8 cellular contexts compared by ENCODE assay signal in the genomic region with DNA sequence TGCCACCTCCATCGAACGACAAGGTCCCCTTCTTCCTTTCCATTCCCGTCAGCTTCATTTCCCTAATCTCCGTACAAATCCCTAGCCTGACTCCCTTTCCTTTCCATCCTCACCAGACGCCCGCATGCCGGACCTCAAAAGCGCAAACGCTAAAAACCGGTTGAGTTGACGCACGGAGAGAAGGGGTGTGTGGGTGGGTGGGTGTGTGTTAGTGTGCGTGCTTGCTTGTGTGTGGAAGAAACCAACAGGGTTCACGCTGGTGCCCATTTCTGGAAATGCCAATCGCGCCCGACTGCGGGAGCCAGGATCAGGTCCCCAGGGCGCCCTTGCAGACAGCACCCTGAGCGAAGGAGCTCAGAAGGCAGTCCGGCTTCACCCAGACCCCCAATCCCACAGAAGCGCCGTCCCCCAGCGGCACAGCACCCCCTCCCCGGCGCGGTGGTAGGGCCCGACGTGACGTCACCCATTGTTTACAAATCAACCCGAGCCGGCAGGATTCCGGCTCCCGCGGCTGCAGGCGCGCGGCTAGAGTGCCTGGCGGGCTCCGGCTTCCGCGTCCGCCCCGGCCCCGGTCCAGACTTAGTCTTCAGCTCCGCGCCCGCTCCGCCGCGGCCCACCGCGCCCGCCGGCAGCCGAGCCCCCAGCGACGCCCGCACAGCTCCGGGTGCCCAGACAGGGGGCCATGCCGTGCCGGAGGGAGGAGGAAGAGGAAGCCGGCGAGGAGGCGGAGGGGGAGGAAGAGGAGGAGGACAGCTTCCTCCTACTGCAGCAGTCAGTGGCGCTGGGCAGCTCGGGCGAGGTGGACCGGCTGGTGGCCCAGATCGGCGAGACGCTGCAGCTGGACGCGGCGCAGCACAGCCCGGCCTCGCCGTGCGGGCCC. TPM values are rescaled to one million over a fixed set of nuclear protein-coding genes. Genes with fewer than 3 reads are reported as not detected.
DNase-seq lines count a peak whose midpoint lies in the region; ATAC-seq, FAIRE-seq and TF ChIP-seq lines count a peak whose summit lies in the region.

TSS of gene FRAT1 (plus strand) at position 500 of the 880 bp plus-strand sequence. CDS start at position 683, 183 bp downstream.

- H3K56ac ChIP-seq in IMR-90 (ENCODE audit: extremely low read depth, insufficient read depth, low read length): peak within 1 kb of the TSS; percentile 93

- no peaks in the 10 kb centered on the region for H3K36me3 ChIP-seq in IMR-90 (ENCODE audit: control insufficient read depth, insufficient read depth, low read length)
- H3K36me3 ChIP-seq in fibroblast of lung (ENCODE audit: control insufficient read depth, insufficient read depth, low read length): no peaks in the 10 kb centered on the region

- peaks cover 24% of the 10 kb centered on the region for H3K27me3 Mint-ChIP-seq in activated T-helper 1 cell treated with anti-CD3 and anti-CD28 coated beads, Interleukin-12 subunit alpha, Interleukin-12 subunit beta, Interleukin-2, Interleukin-4 antibody, amounts not matched to agents 30 ng/mL and 10 ng/mL and 1 ng/mL, durations not matched to agents 14 hours and 24 hours and 36 hours (ENCODE audit: insufficient read depth)
- no peaks in the 10 kb centered on the region for H3K27me3 Mint-ChIP-seq in natural killer cell (ENCODE audit: low read depth in 2 of 2)
- H3K27me3 Mint-ChIP-seq in stimulated activated naive B cell treated with anti-CD40 and anti-IgM and Interleukin-4, amounts not matched to agents 10 μg/mL and 1 μg/mL and 100 μg/mL, for 72 hours: no peaks in the 10 kb centered on the region

- whole genome bisulfite sequencing in IMR-90 (ENCODE audit: extremely low coverage in 2 of 2, insufficient read length in 1 of 2), 2 experiments: 0% methylated on average over 5 of the region's 79 CpGs; no CpG with 5 or more reads in 1 of the 2 experiments

- peak within 1 kb of the TSS; percentile 98 for H4K5ac ChIP-seq in IMR-90 (ENCODE audit: low read depth, low read length)

- peak within 1 kb of the TSS; percentile 98; the same call in 1 of the 3 replicates for H2BK15ac ChIP-seq in IMR-90 (ENCODE audit: low read depth, low read length)

- H3K27me3 ChIP-seq in IMR-90 (ENCODE audit: control insufficient read depth, insufficient read depth, low read length): no peaks in the 10 kb centered on the region
- H3K27me3 ChIP-seq in fibroblast of lung (ENCODE audit: control insufficient read depth, insufficient read depth, low read length): no peaks in the 10 kb centered on the region

- H3K27ac Mint-ChIP-seq in activated T-helper 1 cell treated with anti-CD3 and anti-CD28 coated beads, Interleukin-12 subunit alpha, Interleukin-12 subunit beta, Interleukin-2, Interleukin-4 antibody, amounts not matched to agents 30 ng/mL and 10 ng/mL and 1 ng/mL, durations not matched to agents 14 hours and 24 hours and 36 hours: peak within 1 kb of the TSS; percentile 97
- peak within 1 kb of the TSS; percentile 92 to 99 for H3K27ac Mint-ChIP-seq in natural killer cell
- H3K27ac Mint-ChIP-seq in stimulated activated naive B cell treated with anti-CD40 and anti-IgM and Interleukin-4, amounts not matched to agents 10 μg/mL and 1 μg/mL and 100 μg/mL, for 72 hours: peak within 1 kb of the TSS; percentile 100

- H2BK5ac ChIP-seq in IMR-90 (ENCODE audit: low read depth, low read length, poor library complexity, severe bottlenecking): peak within 1 kb of the TSS; percentile 99

- no peaks in the 10 kb centered on the region for H3K9me1 ChIP-seq in IMR-90 (ENCODE audit: insufficient read depth, low read length)

- peaks cover 2% of the 10 kb centered on the region for H3K36me3 Mint-ChIP-seq in activated T-helper 1 cell treated with anti-CD3 and anti-CD28 coated beads, Interleukin-12 subunit alpha, Interleukin-12 subunit beta, Interleukin-2, Interleukin-4 antibody, amounts not matched to agents 30 ng/mL and 10 ng/mL and 1 ng/mL, durations not matched to agents 14 hours and 24 hours and 36 hours (ENCODE audit: low read depth)
- no peaks in the 10 kb centered on the region for H3K36me3 Mint-ChIP-seq in natural killer cell
- no peaks in the 10 kb centered on the region for H3K36me3 Mint-ChIP-seq in stimulated activated naive B cell treated with anti-CD40 and anti-IgM and Interleukin-4, amounts not matched to agents 10 μg/mL and 1 μg/mL and 100 μg/mL, for 72 hours

- dilution Hi-C loops in IMR-90 (cut with HindIII; ENCODE audit: low sequenced_read_pairs, unreplicated experiment): no loop called here

- H3K9ac ChIP-seq in IMR-90 (ENCODE audit: low read depth, low read length) (peak within 1 kb of the TSS; percentile 100), fibroblast of lung (ENCODE audit: insufficient read depth, low read length) (peak within 1 kb of the TSS; percentile 100)

- H3K4me2 ChIP-seq in IMR-90 (ENCODE audit: low read depth, low read length) (peak within 1 kb of the TSS; percentile 92), fibroblast of lung (ENCODE audit: extremely low read depth, insufficient read depth, low read length) (peak within 1 kb of the TSS; percentile 97)

- peak; percentile 88 for TF ChIP-seq POLR2A in IMR-90 (IDR thresholded peaks at IDR 0.05; ENCODE audit: low read depth, low read length)

- H3K18ac ChIP-seq in IMR-90 (ENCODE audit: low read depth, low read length): peak within 1 kb of the TSS; percentile 99

- no peak for FAIRE-seq in RCC 7860 (lab: Jason Lieb, UNC)

- peak within 1 kb of the TSS; percentile 87 for H3K4me3 Mint-ChIP-seq in activated T-helper 1 cell treated with anti-CD3 and anti-CD28 coated beads, Interleukin-12 subunit alpha, Interleukin-12 subunit beta, Interleukin-2, Interleukin-4 antibody, amounts not matched to agents 30 ng/mL and 10 ng/mL and 1 ng/mL, durations not matched to agents 14 hours and 24 hours and 36 hours
- peak within 1 kb of the TSS; percentile 98 for H3K4me3 Mint-ChIP-seq in natural killer cell
- H3K4me3 Mint-ChIP-seq in stimulated activated naive B cell treated with anti-CD40 and anti-IgM and Interleukin-4, amounts not matched to agents 10 μg/mL and 1 μg/mL and 100 μg/mL, for 72 hours: peak within 1 kb of the TSS; percentile 88 to 94

- H3K79me1 ChIP-seq in IMR-90 (ENCODE audit: low read depth in 1 of 2, low read length in 2 of 2): peaks cover 7% of the 10 kb centered on the region in 2 experiments; a peak in 2 of 4 replicates

- no peaks in the 10 kb centered on the region for H4K20me1 ChIP-seq in IMR-90 (ENCODE audit: insufficient read depth, low read length)
- H4K20me1 ChIP-seq in fibroblast of lung (ENCODE audit: control insufficient read depth, extremely low read depth, insufficient read depth, low read length): no peaks in the 10 kb centered on the region

- CTCF ChIA-PET in IMR-90 (lab: Yijun Ruan, JAX): interaction anchor here (1.4 to 1.9 kb wide), 2 partner anchors 14 to 40 kb away, joined by 3 to 8 read pairs; no protein-coding TSS in a partner anchor

- H3K27ac ChIP-seq in IMR-90 (ENCODE audit: insufficient read depth, low read length): peak within 1 kb of the TSS; percentile 100
- H3K27ac ChIP-seq in fibroblast of lung (ENCODE audit: insufficient read depth, low read length): peak within 1 kb of the TSS; percentile 100

- peak within 1 kb of the TSS; percentile 98 for H3K4ac ChIP-seq in IMR-90 (ENCODE audit: low read depth, low read length)

- no peaks in the 10 kb centered on the region for H3K9me3 ChIP-seq in IMR-90 (ENCODE audit: control insufficient read depth, insufficient read depth, low read length)
- H3K9me3 ChIP-seq in fibroblast of lung (ENCODE audit: control insufficient read depth, insufficient read depth, low read depth, low read length): no peaks in the 10 kb centered on the region

- POLR2A ChIA-PET in IMR-90 (lab: Charles Lee; ENCODE audit: unreplicated experiment): no interaction called here

- peak; percentile 64 for ATAC-seq in GM21515 (IDR thresholded peaks at IDR 0.05; ENCODE audit: unreplicated experiment)
- peak; percentile 92 for ATAC-seq in IMR-90 (ENCODE audit: low read depth)
- peak; percentile 77 to 89 (median 79) for ATAC-seq in natural killer cell
- peak; percentile 71 to 79 for ATAC-seq in stimulated activated naive B cell treated with anti-CD40 and anti-IgM and Interleukin-4, amounts not matched to agents 10 μg/mL and 1 μg/mL and 100 μg/mL, for 72 hours (replicated peaks)

- BruUV-seq in IMR-90 (replicated peaks; lab: Mats Ljungman, UMichigan): no TSS peak

- intact Hi-C loops in IMR-90 (cut with micrococcal nuclease): loop anchor here (2.0 kb wide), 1 partner anchor 26 kb away; the partner anchor contains the start of gene ARHGAP19
- intact Hi-C loops in activated T-helper 1 cell treated with anti-CD3 and anti-CD28 coated beads, Interleukin-12 subunit alpha, Interleukin-12 subunit beta, Interleukin-2, Interleukin-4 antibody, amounts not matched to agents 30 ng/mL and 10 ng/mL and 1 ng/mL, durations not matched to agents 14 hours and 24 hours and 36 hours (cut with micrococcal nuclease): loop anchor here (1.0 to 5.0 kb wide), 3 partner anchors 27 to 323 kb away; partner anchors contain the start of genes ARHGAP19, PI4K2A and RRP12
- intact Hi-C loops in natural killer cell (cut with micrococcal nuclease): loop anchor here (2.0 kb wide), 1 partner anchor 322 kb away; the partner anchor contains the start of gene PI4K2A

- no peaks in the 10 kb centered on the region for H3K79me2 ChIP-seq in fibroblast of lung (ENCODE audit: control insufficient read depth, insufficient read depth, low read length)

- no peak for TF ChIP-seq RAD21 in IMR-90 (IDR thresholded peaks at IDR 0.05; ENCODE audit: low read length)

- H2AK5ac ChIP-seq in IMR-90 (ENCODE audit: low read depth, low read length): no peak within 1 kb of the TSS

- H3K9me3 Mint-ChIP-seq in activated T-helper 1 cell treated with anti-CD3 and anti-CD28 coated beads, Interleukin-12 subunit alpha, Interleukin-12 subunit beta, Interleukin-2, Interleukin-4 antibody, amounts not matched to agents 30 ng/mL and 10 ng/mL and 1 ng/mL, durations not matched to agents 14 hours and 24 hours and 36 hours: no peaks in the 10 kb centered on the region
- no peaks in the 10 kb centered on the region for H3K9me3 Mint-ChIP-seq in natural killer cell
- no peaks in the 10 kb centered on the region for H3K9me3 Mint-ChIP-seq in stimulated activated naive B cell treated with anti-CD40 and anti-IgM and Interleukin-4, amounts not matched to agents 10 μg/mL and 1 μg/mL and 100 μg/mL, for 72 hours

- peak within 1 kb of the TSS; percentile 39 to 98 for H4K8ac ChIP-seq in IMR-90 (ENCODE audit: low read depth in 2 of 2, low read length in 2 of 2)

- H3K4me3 ChIP-seq in IMR-90 (ENCODE audit: insufficient read depth, low read depth, low read length): peak within 1 kb of the TSS; percentile 92
- H3K4me3 ChIP-seq in fibroblast of lung (replicated peaks in 1 of 4; ENCODE audit: control extremely low read depth in 1 of 4, insufficient read depth in 1 of 4, low read depth in 3 of 4, low read length in 4 of 4): peak within 1 kb of the TSS; percentile 70 to 82 (median 72)

- peak within 1 kb of the TSS; percentile 98 for H3K23ac ChIP-seq in IMR-90 (ENCODE audit: low read depth, low read length)

- H2BK20ac ChIP-seq in IMR-90 (ENCODE audit: low read depth, low read length): peak within 1 kb of the TSS; percentile 99

- peak within 1 kb of the TSS; percentile 88 for H2AK9ac ChIP-seq in IMR-90 (replicated peaks; ENCODE audit: low read depth, low read length, poor library complexity)

- H4K91ac ChIP-seq in IMR-90 (ENCODE audit: insufficient read depth, low read depth, low read length): peak within 1 kb of the TSS; percentile 99

- peaks cover 26% of the 10 kb centered on the region for H3K4me1 Mint-ChIP-seq in activated T-helper 1 cell treated with anti-CD3 and anti-CD28 coated beads, Interleukin-12 subunit alpha, Interleukin-12 subunit beta, Interleukin-2, Interleukin-4 antibody, amounts not matched to agents 30 ng/mL and 10 ng/mL and 1 ng/mL, durations not matched to agents 14 hours and 24 hours and 36 hours (ENCODE audit: low read depth)
- H3K4me1 Mint-ChIP-seq in natural killer cell: peaks cover 33% of the 10 kb centered on the region in 2 donors
- peaks cover 19 to 30% of the 10 kb centered on the region in 2 donors for H3K4me1 Mint-ChIP-seq in stimulated activated naive B cell treated with anti-CD40 and anti-IgM and Interleukin-4, amounts not matched to agents 10 μg/mL and 1 μg/mL and 100 μg/mL, for 72 hours

- peaks cover 8% of the 10 kb centered on the region; the same call in 1 of the 2 replicates for H3K4me1 ChIP-seq in IMR-90 (ENCODE audit: control insufficient read depth, insufficient read depth, low read length)
- H3K4me1 ChIP-seq in fibroblast of lung (ENCODE audit: control insufficient read depth, extremely low read depth, insufficient read depth, low read length): peaks cover 4% of the 10 kb centered on the region

- DNase-seq in DMS114 treated with DMSO at 0.1 percent for 48 hours (lab: John Stamatoyannopoulos, UW; ENCODE audit: unreplicated experiment) (peak; percentile 87), IMR-90 (peak; percentile 93), RCC 7860 (ENCODE audit: low spot score) (peak; percentile 54), fibroblast of lung (ENCODE audit: low read depth in 2 of 2) (peak; percentile 92), natural killer cell (peak; percentile 93)
- DNase-seq in activated T-helper 1 cell treated with anti-CD3 and anti-CD28 coated beads, Interleukin-12 subunit alpha, Interleukin-12 subunit beta, Interleukin-2, Interleukin-4 antibody, amounts not matched to agents 30 ng/mL and 10 ng/mL and 1 ng/mL, durations not matched to agents 14 hours and 24 hours and 36 hours (ENCODE audit: low spot score): peak; percentile 86
- DNase-seq in stimulated activated naive B cell treated with anti-CD40 and anti-IgM and Interleukin-4, amounts not matched to agents 10 μg/mL and 1 μg/mL and 100 μg/mL, for 72 hours: peak; percentile 83

- in situ Hi-C loops in IMR-90 (cut with MboI; ENCODE audit: low sequenced_read_pairs): no loop called here

- TF ChIP-seq CTCF in IMR-90 (conservative IDR thresholded peaks at IDR 0.05; ENCODE audit: low read depth, low read length) (no peak), fibroblast of lung (conservative IDR thresholded peaks at IDR 0.05 in 1 of 2, IDR thresholded peaks at IDR 0.05 in 1 of 2; ENCODE audit: low read depth in 1 of 2, low read length in 2 of 2) (no peak), natural killer cell (IDR thresholded peaks at IDR 0.05) (no peak)

- H3K14ac ChIP-seq in IMR-90 (replicated peaks; ENCODE audit: low read depth, low read length): peak within 1 kb of the TSS; percentile 100

- peak within 1 kb of the TSS; percentile 100 for H2BK120ac ChIP-seq in IMR-90 (ENCODE audit: low read depth, low read length)

- H2AFZ ChIP-seq in IMR-90 (replicated peaks; ENCODE audit: low read length, poor library complexity) (peak within 1 kb of the TSS; percentile 99), fibroblast of lung (ENCODE audit: low read length) (peak within 1 kb of the TSS; percentile 99)

RNA-seq across cellular contexts. Expression of gene FRAT1, which starts in this region (rescaled TPM):
- total RNA-seq in IMR-90 (2012; rRNA removed): 0.54 and 0.83 TPM in 2 replicates
- polyA plus RNA-seq in IMR-90 (2012; rRNA removed): 0.89 and 0.92 TPM in 2 replicates
- 0.91 and 1.3 TPM in 2 replicates for polyA plus RNA-seq in IMR-90 (2012; cell fraction: cytosol; rRNA removed)
- polyA plus RNA-seq in IMR-90 (2012; cell fraction: nucleus; rRNA removed; ENCODE audit: low replicate concordance): 0.55 and 0.64 TPM in 2 replicates
- 3.0 and 3.3 TPM in 2 replicates for total RNA-seq in activated T-helper 1 cell treated with anti-CD3 and anti-CD28 coated beads, Interleukin-12 subunit alpha, Interleukin-12 subunit beta, Interleukin-2, Interleukin-4 antibody, amounts not matched to agents 30 ng/mL and 10 ng/mL and 1 ng/mL, durations not matched to agents 14 hours and 24 hours and 36 hours
- 2.8 TPM in 2 replicates for total RNA-seq in fibroblast of lung
- polyA plus RNA-seq in fibroblast of lung: 0.48 and 0.70 TPM in 2 replicates
- 1.1 and 1.7 TPM in 2 replicates for polyA plus RNA-seq in fibroblast of lung (2012)
- polyA minus RNA-seq in fibroblast of lung (ENCODE audit: low replicate concordance): 0.19 TPM in 1 of 2 replicates, not detected in the other
- 10 to 100 TPM; 26.0 to 45.0 (median 32.1) TPM for total RNA-seq in natural killer cell

Comparison
In these comparisons a context has a peak if more than half of its experiments do, and no peak if none do; other contexts are left out.
1. Peak in every context shown above with its lines: DNase-seq, ATAC-seq, H3K4me3 ChIP-seq and H3K27ac ChIP-seq.